In the genomic region with DNA sequence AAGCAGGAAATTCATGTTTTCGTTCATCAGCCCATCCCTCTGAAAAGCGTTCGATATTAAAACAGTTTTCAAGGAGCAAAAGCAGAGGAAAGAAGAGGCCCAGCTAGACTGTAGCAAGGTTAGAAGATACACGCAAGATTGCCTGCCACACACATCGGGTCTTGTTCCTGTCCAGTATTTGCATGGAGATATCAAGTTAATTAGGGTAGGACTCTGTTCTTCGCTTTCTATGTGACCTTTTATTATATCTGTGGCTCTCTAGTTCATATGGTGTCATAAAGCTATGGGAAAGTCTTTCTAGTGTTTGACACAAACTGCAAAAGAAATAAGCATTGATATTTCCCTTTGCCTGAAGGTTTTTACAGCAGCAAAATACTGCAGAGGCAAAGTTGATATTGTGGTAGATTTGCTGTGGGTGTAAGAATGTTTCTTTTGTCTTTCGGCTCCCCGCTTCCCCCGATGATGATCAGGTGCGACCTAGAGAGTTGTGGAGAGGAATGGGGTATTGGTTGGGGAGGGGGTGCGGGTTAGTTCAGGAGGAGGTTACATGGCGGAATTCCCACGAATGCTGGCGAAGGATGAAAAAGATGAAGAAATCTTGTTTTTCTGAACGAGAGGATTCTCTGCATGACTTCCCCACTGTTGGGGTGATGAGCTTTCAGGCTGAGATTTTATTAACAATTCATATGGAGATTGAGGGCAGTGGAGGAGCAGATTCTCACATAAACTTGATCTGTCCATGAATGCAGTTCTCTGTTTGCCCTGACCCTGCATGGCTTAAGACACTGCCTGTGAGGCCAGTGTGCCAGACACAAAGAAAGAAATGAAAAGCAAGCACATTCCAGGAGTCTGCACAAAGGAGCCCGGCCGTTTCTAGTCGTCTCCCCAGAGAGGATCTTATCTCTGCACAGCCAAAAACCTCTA, we compare ENCODE assay signal across 10 cellular contexts.
A peak's percentile ranks its signal among the peaks of the same experiment; 100 is the strongest.
DNase-seq lines count a peak whose midpoint lies in the region; ATAC-seq and TF ChIP-seq lines count a peak whose summit lies in the region.
"Had no signal": no experiment of that assay in that cellular context is flagged by ENCODE, and none has a peak within 500 bp of the region (broad histone marks: within the 10 kb centered on the region; RNA-seq: fewer than 3 reads in every experiment).

No MANE protein-coding gene starts in this region.

- peak; percentile 58 for DNase-seq in amniotic epithelial cell (ENCODE audit: low read depth)
- DNase-seq in left ventricle myocardium superior: peak; percentile 35
- peak in 6 of 10 donors; percentile 19 to 73 (median 36) for DNase-seq in posterior cingulate gyrus
- DNase-seq in NCI-H2196 treated with DMSO at 0.1 percent for 48 hours (lab: John Stamatoyannopoulos, UW; ENCODE audit: unreplicated experiment): no peak
- DNase-seq in amniotic stem cell (lab: John Stamatoyannopoulos, UW): no peak
- DNase-seq in activated naive CD8-positive, alpha-beta T cell treated with anti-CD3 and anti-CD28 coated beads for 36 hours: no peak
- DNase-seq: PC-9 had no signal

- no peaks in the 10 kb centered on the region for H3K4me1 Mint-ChIP-seq in activated naive CD8-positive, alpha-beta T cell treated with anti-CD3 and anti-CD28 coated beads for 36 hours
- H3K4me1 Mint-ChIP-seq: activated naive CD4-positive, alpha-beta T cell treated with anti-CD3 and anti-CD28 coated beads, Interleukin-2, amount 50 U/mL, for 24 hours had no signal

- no peak for TF ChIP-seq CTCF in C4-2B (conservative IDR thresholded peaks at IDR 0.05)

- H3K27ac Mint-ChIP-seq in activated naive CD8-positive, alpha-beta T cell treated with anti-CD3 and anti-CD28 coated beads for 36 hours: no peak overlapping the region
- H3K27ac Mint-ChIP-seq: activated naive CD4-positive, alpha-beta T cell treated with anti-CD3 and anti-CD28 coated beads, Interleukin-2, amount 50 U/mL, for 24 hours had no signal

- H3K27me3 Mint-ChIP-seq in activated naive CD8-positive, alpha-beta T cell treated with anti-CD3 and anti-CD28 coated beads for 36 hours: no peaks in the 10 kb centered on the region
- H3K27me3 Mint-ChIP-seq: activated naive CD4-positive, alpha-beta T cell treated with anti-CD3 and anti-CD28 coated beads, Interleukin-2, amount 50 U/mL, for 24 hours had no signal

- H3K27ac ChIP-seq in C4-2B: peak overlapping the region; percentile 100
- H3K27ac ChIP-seq: PC-9 had no signal

- no peaks in the 10 kb centered on the region for H3K36me3 Mint-ChIP-seq in activated naive CD8-positive, alpha-beta T cell treated with anti-CD3 and anti-CD28 coated beads for 36 hours
- H3K36me3 Mint-ChIP-seq: activated naive CD4-positive, alpha-beta T cell treated with anti-CD3 and anti-CD28 coated beads, Interleukin-2, amount 50 U/mL, for 24 hours had no signal

- no peak overlapping the region for H3K4me3 Mint-ChIP-seq in activated naive CD8-positive, alpha-beta T cell treated with anti-CD3 and anti-CD28 coated beads for 36 hours
- H3K4me3 Mint-ChIP-seq: activated naive CD4-positive, alpha-beta T cell treated with anti-CD3 and anti-CD28 coated beads, Interleukin-2, amount 50 U/mL, for 24 hours had no signal

- intact Hi-C loops in left ventricle myocardium superior (cut with micrococcal nuclease): no loop called here
- intact Hi-C loops in posterior cingulate gyrus (cut with DNase I): no loop called here

- ATAC-seq in left ventricle myocardium superior (peak; percentile 92), HG02678 (IDR thresholded peaks at IDR 0.05; ENCODE audit: unreplicated experiment) (no peak)

- no peaks in the 10 kb centered on the region for H3K9me3 Mint-ChIP-seq in activated naive CD8-positive, alpha-beta T cell treated with anti-CD3 and anti-CD28 coated beads for 36 hours
- H3K9me3 Mint-ChIP-seq: activated naive CD4-positive, alpha-beta T cell treated with anti-CD3 and anti-CD28 coated beads, Interleukin-2, amount 50 U/mL, for 24 hours had no signal

Comparison
In these comparisons a context has a peak if more than half of its experiments do, and no peak if none do; other contexts are left out.
1. DNase-seq: peak in amniotic epithelial cell (single experiment), left ventricle myocardium superior (single experiment) and posterior cingulate gyrus (6 of 10); none in NCI-H2196 treated with DMSO at 0.1 percent for 48 hours (single experiment), amniotic stem cell (single experiment) and activated naive CD8-positive, alpha-beta T cell treated with anti-CD3 and anti-CD28 coated beads for 36 hours (single experiment).